In genomic region chr5:43309657-43310056, GRCh38 we compare ENCODE assay signal across 1 cellular context.
TF ChIP-seq lines count a peak whose summit lies in the region.

No MANE protein-coding gene starts in this region.

TF ChIP-seq in SK-N-SH treated with all-trans-retinoic acid at 6 μM for 48 hours, 23 proteins besides CTCF, POLR2A, EP300 and RAD21 (continued from another document):
- TF ChIP-seq, protein P1, sequence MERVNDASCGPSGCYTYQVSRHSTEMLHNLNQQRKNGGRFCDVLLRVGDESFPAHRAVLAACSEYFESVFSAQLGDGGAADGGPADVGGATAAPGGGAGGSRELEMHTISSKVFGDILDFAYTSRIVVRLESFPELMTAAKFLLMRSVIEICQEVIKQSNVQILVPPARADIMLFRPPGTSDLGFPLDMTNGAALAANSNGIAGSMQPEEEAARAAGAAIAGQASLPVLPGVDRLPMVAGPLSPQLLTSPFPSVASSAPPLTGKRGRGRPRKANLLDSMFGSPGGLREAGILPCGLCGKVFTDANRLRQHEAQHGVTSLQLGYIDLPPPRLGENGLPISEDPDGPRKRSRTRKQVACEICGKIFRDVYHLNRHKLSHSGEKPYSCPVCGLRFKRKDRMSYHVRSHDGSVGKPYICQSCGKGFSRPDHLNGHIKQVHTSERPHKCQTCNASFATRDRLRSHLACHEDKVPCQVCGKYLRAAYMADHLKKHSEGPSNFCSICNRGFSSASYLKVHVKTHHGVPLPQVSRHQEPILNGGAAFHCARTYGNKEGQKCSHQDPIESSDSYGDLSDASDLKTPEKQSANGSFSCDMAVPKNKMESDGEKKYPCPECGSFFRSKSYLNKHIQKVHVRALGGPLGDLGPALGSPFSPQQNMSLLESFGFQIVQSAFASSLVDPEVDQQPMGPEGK (CRISPR knock-in tag; IDR thresholded peaks at IDR 0.05; ENCODE audit: borderline replicate concordance) = no peak
- TF ChIP-seq BACH2 (CRISPR knock-in tag; IDR thresholded peaks at IDR 0.05; ENCODE audit: borderline replicate concordance) (no peak), ZFP30 (CRISPR knock-in tag; IDR thresholded peaks at IDR 0.05) (no peak), SNAI2 (CRISPR knock-in tag; IDR thresholded peaks at IDR 0.05) (no peak), ESRRG (CRISPR knock-in tag; IDR thresholded peaks at IDR 0.05) (no peak), ZNF70 (CRISPR knock-in tag; IDR thresholded peaks at IDR 0.05) (no peak), TCF4 (CRISPR knock-in tag; IDR thresholded peaks at IDR 0.05; ENCODE audit: borderline replicate concordance) (no peak), GLIS3 (CRISPR knock-in tag; IDR thresholded peaks at IDR 0.05) (no peak), POU6F1 (CRISPR knock-in tag; IDR thresholded peaks at IDR 0.05; ENCODE audit: borderline replicate concordance, low read depth) (no peak), PPARA (CRISPR knock-in tag; IDR thresholded peaks at IDR 0.05; ENCODE audit: borderline replicate concordance) (no peak), OSR1 (CRISPR knock-in tag; IDR thresholded peaks at IDR 0.05) (no peak), ZC3H10 (CRISPR knock-in tag; IDR thresholded peaks at IDR 0.05) (no peak)
